ENCODE assay signal across 13 cellular contexts in genomic region chr11:111528557-111528956, GRCh38. TPM values are rescaled to one million over a fixed set of nuclear protein-coding genes. Genes with fewer than 3 reads are reported as not detected.
DNase-seq lines count a peak whose midpoint lies in the region; ATAC-seq and TF ChIP-seq lines count a peak whose summit lies in the region.
"Had no signal": no experiment of that assay in that cellular context is flagged by ENCODE, and none has a peak within 500 bp of the region (broad histone marks: within the 10 kb centered on the region; RNA-seq: fewer than 3 reads in every experiment).

No MANE protein-coding gene starts in this region.

- intact Hi-C loops in activated T-helper 2 cell treated with anti-CD3 and anti-CD28 coated beads, Interferon-gamma antibody, Interleukin-2, Interleukin-4, amounts not matched to agents 10 μg/mL and 5 μg/mL and 100 μg/mL, durations not matched to agents 14 hours and 24 hours and 36 hours (cut with micrococcal nuclease), result loop anchor here (2.0 to 5.0 kb wide), 2 partner anchors 16 to 1076 kb away; partner anchors contain the start of gene BTG4
- intact Hi-C loops in mucosa of descending colon (cut with DNase I, micrococcal nuclease), result no loop called here

- TF ChIP-seq CTCF in Loucy (conservative IDR thresholded peaks at IDR 0.05; ENCODE audit: low read length) (peak; percentile 48), osteocyte (IDR thresholded peaks at IDR 0.05) (peak; percentile 19), mucosa of descending colon (IDR thresholded peaks at IDR 0.05) (no peak)

- no peaks in the 10 kb centered on the region for H3K27me3 ChIP-seq in Loucy (ENCODE audit: insufficient read depth, low read length, poor library complexity, severe bottlenecking)
- H3K27me3 ChIP-seq: BLaER1 had no signal

- H3K79me2 ChIP-seq in Loucy (ENCODE audit: insufficient read depth, low read length), result no peaks in the 10 kb centered on the region

- peak overlapping the region; percentile 22 for H3K4me3 ChIP-seq in Loucy (ENCODE audit: low read length, poor library complexity, severe bottlenecking)
- H3K4me3 ChIP-seq in mucosa of descending colon, result no peak overlapping the region
- H3K4me3 ChIP-seq: BLaER1, prostate gland had no signal

- no peaks in the 10 kb centered on the region for H3K9me2 ChIP-seq in Loucy (replicated peaks; ENCODE audit: low read depth, low read length)

- H3K27ac Mint-ChIP-seq in activated CD8-positive, alpha-beta memory T cell treated with anti-CD3 and anti-CD28 coated beads, Interleukin-2, amount 10 ng/mL, durations not matched to agents 7 days and 5 days, result peak overlapping the region; percentile 42
- peak overlapping the region; percentile 80 for H3K27ac Mint-ChIP-seq in activated T-helper 2 cell treated with anti-CD3 and anti-CD28 coated beads, Interferon-gamma antibody, Interleukin-2, Interleukin-4, amounts not matched to agents 10 μg/mL and 5 μg/mL and 100 μg/mL, durations not matched to agents 14 hours and 24 hours and 36 hours
- H3K27ac Mint-ChIP-seq in osteocyte (ENCODE audit: unreplicated experiment), result no peak overlapping the region

- H3K9me3 ChIP-seq in Loucy (ENCODE audit: insufficient read depth, low read depth, low read length) (no peaks in the 10 kb centered on the region), mucosa of descending colon (no peaks in the 10 kb centered on the region)
- H3K9me3 ChIP-seq: BLaER1, prostate gland had no signal

- CTCF ChIA-PET in activated CD8-positive, alpha-beta memory T cell treated with anti-CD3 and anti-CD28 coated beads, Interleukin-2, amount 10 ng/mL, durations not matched to agents 7 days and 5 days (lab: Charles Lee), result no interaction called here

- peak overlapping the region; percentile 46 for H3K4me2 ChIP-seq in Loucy (ENCODE audit: low read depth, low read length, poor library complexity, severe bottlenecking)
- H3K4me2 ChIP-seq: BLaER1 had no signal

- peaks cover 38% of the 10 kb centered on the region for H3K4me1 ChIP-seq in Loucy (ENCODE audit: insufficient read depth, low read length, poor library complexity, severe bottlenecking)
- no peaks in the 10 kb centered on the region for H3K4me1 ChIP-seq in mucosa of descending colon (ENCODE audit: low read depth)
- H3K4me1 ChIP-seq: BLaER1, prostate gland had no signal

- peaks cover 47% of the 10 kb centered on the region for H3K4me1 Mint-ChIP-seq in activated CD8-positive, alpha-beta memory T cell treated with anti-CD3 and anti-CD28 coated beads, Interleukin-2, amount 10 ng/mL, durations not matched to agents 7 days and 5 days
- H3K4me1 Mint-ChIP-seq in activated T-helper 2 cell treated with anti-CD3 and anti-CD28 coated beads, Interferon-gamma antibody, Interleukin-2, Interleukin-4, amounts not matched to agents 10 μg/mL and 5 μg/mL and 100 μg/mL, durations not matched to agents 14 hours and 24 hours and 36 hours (ENCODE audit: low read depth), result peaks cover 48% of the 10 kb centered on the region
- H3K4me1 Mint-ChIP-seq in osteocyte (ENCODE audit: unreplicated experiment), result peaks cover 15% of the 10 kb centered on the region

- H2AFZ ChIP-seq in Loucy (ENCODE audit: low read length), result peak overlapping the region; percentile 30; the same call in 1 of the 2 replicates

- H3K9me3 Mint-ChIP-seq in activated CD8-positive, alpha-beta memory T cell treated with anti-CD3 and anti-CD28 coated beads, Interleukin-2, amount 10 ng/mL, durations not matched to agents 7 days and 5 days (ENCODE audit: low read depth), result no peaks in the 10 kb centered on the region
- H3K9me3 Mint-ChIP-seq in activated T-helper 2 cell treated with anti-CD3 and anti-CD28 coated beads, Interferon-gamma antibody, Interleukin-2, Interleukin-4, amounts not matched to agents 10 μg/mL and 5 μg/mL and 100 μg/mL, durations not matched to agents 14 hours and 24 hours and 36 hours, result no peaks in the 10 kb centered on the region
- H3K9me3 Mint-ChIP-seq in osteocyte (ENCODE audit: unreplicated experiment), result no peaks in the 10 kb centered on the region

- DNase-seq in activated CD8-positive, alpha-beta memory T cell treated with anti-CD3 and anti-CD28 coated beads, Interleukin-2, amount 10 ng/mL, durations not matched to agents 7 days and 5 days, result no peak
- DNase-seq in activated CD8-positive, alpha-beta memory T cell treated with anti-CD3 and anti-CD28 coated beads, Interleukin-2, amount 50 U/mL, for 48 hours, result no peak
- DNase-seq in activated T-helper 2 cell treated with anti-CD3 and anti-CD28 coated beads, Interferon-gamma antibody, Interleukin-2, Interleukin-4, amounts not matched to agents 10 μg/mL and 5 μg/mL and 100 μg/mL, durations not matched to agents 14 hours and 24 hours and 36 hours (ENCODE audit: low spot score), result no peak
- DNase-seq in osteocyte (ENCODE audit: extremely low spot score, unreplicated experiment), result no peak
- no peak for DNase-seq in foreskin melanocyte
- no peak for DNase-seq in stimulated activated CD4-positive, alpha-beta T cell treated with anti-CD3 and anti-CD28 coated beads, Interleukin-2, amount 100 ng/mL, for 24 hours
- no peak for DNase-seq in mucosa of descending colon
- DNase-seq: left ventricle myocardium superior, RPMI8226 had no signal

- H3K36me3 Mint-ChIP-seq in activated CD8-positive, alpha-beta memory T cell treated with anti-CD3 and anti-CD28 coated beads, Interleukin-2, amount 10 ng/mL, durations not matched to agents 7 days and 5 days, result no peaks in the 10 kb centered on the region
- no peaks in the 10 kb centered on the region for H3K36me3 Mint-ChIP-seq in activated T-helper 2 cell treated with anti-CD3 and anti-CD28 coated beads, Interferon-gamma antibody, Interleukin-2, Interleukin-4, amounts not matched to agents 10 μg/mL and 5 μg/mL and 100 μg/mL, durations not matched to agents 14 hours and 24 hours and 36 hours (ENCODE audit: low read depth)
- no peaks in the 10 kb centered on the region for H3K36me3 Mint-ChIP-seq in osteocyte (ENCODE audit: unreplicated experiment)

- no peaks in the 10 kb centered on the region for H3F3A ChIP-seq in Loucy (ENCODE audit: low read depth)

- no peak overlapping the region for H3K4me3 Mint-ChIP-seq in activated CD8-positive, alpha-beta memory T cell treated with anti-CD3 and anti-CD28 coated beads, Interleukin-2, amount 10 ng/mL, durations not matched to agents 7 days and 5 days
- no peak overlapping the region for H3K4me3 Mint-ChIP-seq in activated T-helper 2 cell treated with anti-CD3 and anti-CD28 coated beads, Interferon-gamma antibody, Interleukin-2, Interleukin-4, amounts not matched to agents 10 μg/mL and 5 μg/mL and 100 μg/mL, durations not matched to agents 14 hours and 24 hours and 36 hours (ENCODE audit: low read depth)
- H3K4me3 Mint-ChIP-seq in osteocyte (ENCODE audit: unreplicated experiment), result no peak overlapping the region

- no peak overlapping the region for H3K9ac ChIP-seq in Loucy (ENCODE audit: low read depth, low read length, poor library complexity, severe bottlenecking)
- H3K9ac ChIP-seq: BLaER1 had no signal

- ATAC-seq in activated CD8-positive, alpha-beta memory T cell treated with anti-CD3 and anti-CD28 coated beads, Interleukin-2, amount 10 ng/mL, durations not matched to agents 7 days and 5 days, result no peak
- no peak for ATAC-seq in mucosa of descending colon
- ATAC-seq: left ventricle myocardium superior had no signal

- H3K36me3 ChIP-seq in Loucy (ENCODE audit: insufficient read depth, low read length) (no peaks in the 10 kb centered on the region), mucosa of descending colon (ENCODE audit: low read depth) (no peaks in the 10 kb centered on the region)
- H3K36me3 ChIP-seq: BLaER1, prostate gland had no signal

- H4K20me1 ChIP-seq in Loucy (ENCODE audit: insufficient read depth, low read length, poor library complexity, severe bottlenecking), result no peaks in the 10 kb centered on the region
- H4K20me1 ChIP-seq: BLaER1 had no signal

- peaks cover 7% of the 10 kb centered on the region for H3K27me3 Mint-ChIP-seq in activated CD8-positive, alpha-beta memory T cell treated with anti-CD3 and anti-CD28 coated beads, Interleukin-2, amount 10 ng/mL, durations not matched to agents 7 days and 5 days
- no peaks in the 10 kb centered on the region for H3K27me3 Mint-ChIP-seq in activated T-helper 2 cell treated with anti-CD3 and anti-CD28 coated beads, Interferon-gamma antibody, Interleukin-2, Interleukin-4, amounts not matched to agents 10 μg/mL and 5 μg/mL and 100 μg/mL, durations not matched to agents 14 hours and 24 hours and 36 hours (ENCODE audit: low read depth)
- H3K27me3 Mint-ChIP-seq in osteocyte (ENCODE audit: unreplicated experiment), result no peaks in the 10 kb centered on the region

RNA-seq across cellular contexts. Expression of gene LAYN, which starts 12.0 kb away (rescaled TPM):
- 10 to 100 TPM in 1 of 2 experiments, 1 to 10 TPM in 1; 5.6 to 40.1 TPM for total RNA-seq in activated CD8-positive, alpha-beta memory T cell treated with anti-CD3 and anti-CD28 coated beads, Interleukin-2, amount 10 ng/mL, durations not matched to agents 7 days and 5 days
- 15.8 and 16.5 TPM in 2 replicates for total RNA-seq in activated T-helper 2 cell treated with anti-CD3 and anti-CD28 coated beads, Interferon-gamma antibody, Interleukin-2, Interleukin-4, amounts not matched to agents 10 μg/mL and 5 μg/mL and 100 μg/mL, durations not matched to agents 14 hours and 24 hours and 36 hours
- total RNA-seq in osteocyte (12.8 and 13.0 TPM in 2 replicates), mucosa of descending colon (10 to 100 TPM in 1 of 3 donors, 1 to 10 TPM in 1, under 1 TPM in 1; 0.90 to 22.9 (median 2.7) TPM)

RNA-seq across cellular contexts. Expression of gene HOATZ, which starts 14.0 kb away (rescaled TPM):
- total RNA-seq in activated CD8-positive, alpha-beta memory T cell treated with anti-CD3 and anti-CD28 coated beads, Interleukin-2, amount 10 ng/mL, durations not matched to agents 7 days and 5 days, result not detected
- not detected in 2 replicates for total RNA-seq in activated T-helper 2 cell treated with anti-CD3 and anti-CD28 coated beads, Interferon-gamma antibody, Interleukin-2, Interleukin-4, amounts not matched to agents 10 μg/mL and 5 μg/mL and 100 μg/mL, durations not matched to agents 14 hours and 24 hours and 36 hours
- total RNA-seq in osteocyte, result not detected in 2 replicates
- not detected for total RNA-seq in mucosa of descending colon
- total RNA-seq: fibroblast of villous mesenchyme, left ventricle myocardium superior had no signal

RNA-seq across cellular contexts. Expression of gene BTG4, which starts 16.4 kb away (rescaled TPM):
- under 1 TPM in 1 of 2 experiments, not detected in 1; 0.30 TPM for total RNA-seq in activated CD8-positive, alpha-beta memory T cell treated with anti-CD3 and anti-CD28 coated beads, Interleukin-2, amount 10 ng/mL, durations not matched to agents 7 days and 5 days
- total RNA-seq in activated T-helper 2 cell treated with anti-CD3 and anti-CD28 coated beads, Interferon-gamma antibody, Interleukin-2, Interleukin-4, amounts not matched to agents 10 μg/mL and 5 μg/mL and 100 μg/mL, durations not matched to agents 14 hours and 24 hours and 36 hours, result not detected in 2 replicates
- total RNA-seq in osteocyte (not detected in 2 replicates), mucosa of descending colon (not detected)
- total RNA-seq: fibroblast of villous mesenchyme, left ventricle myocardium superior had no signal
